In the genomic region with DNA sequence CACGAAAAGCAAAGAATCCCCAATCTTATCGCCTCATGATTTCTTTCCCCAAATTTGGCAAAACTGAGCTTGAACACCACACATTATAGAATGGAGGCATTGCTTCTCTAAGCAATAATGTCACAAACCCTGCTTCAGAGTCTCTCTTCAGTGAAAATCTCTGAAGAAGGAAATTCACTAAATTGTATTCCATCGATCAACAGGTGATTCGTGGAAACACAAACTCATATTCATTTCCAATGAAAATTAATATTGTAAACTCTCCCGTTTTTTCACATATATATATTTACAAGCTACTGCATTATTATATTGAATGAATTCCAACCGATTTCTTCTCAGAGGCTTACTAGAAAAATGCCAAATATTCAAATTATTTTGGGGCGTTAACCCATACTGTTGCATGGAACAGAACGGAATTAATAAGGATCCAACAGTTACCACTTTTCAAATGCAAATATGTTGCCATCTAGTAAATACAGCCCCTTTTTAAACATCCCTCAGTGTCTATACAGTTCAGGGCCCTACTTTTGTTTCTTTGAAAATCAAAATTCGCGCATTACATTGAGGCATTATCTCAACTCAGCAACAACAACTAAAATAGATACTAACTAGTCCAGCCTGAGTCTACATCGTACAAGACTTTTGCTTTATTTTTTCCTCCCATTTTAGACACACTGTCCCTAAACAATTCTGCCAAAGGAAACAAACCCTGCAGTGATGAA, we compare ENCODE assay signal across 9 cellular contexts. TPM values are rescaled to one million over a fixed set of nuclear protein-coding genes. Genes with fewer than 3 reads are reported as not detected.
DNase-seq lines count a peak whose midpoint lies in the region; ATAC-seq, FAIRE-seq and TF ChIP-seq lines count a peak whose summit lies in the region.
"Had no signal": no experiment of that assay in that cellular context is flagged by ENCODE, and none has a peak within 500 bp of the region (broad histone marks: within the 10 kb centered on the region; RNA-seq: fewer than 3 reads in every experiment).

No MANE protein-coding gene starts in this region.

- H3K56ac ChIP-seq in H1 (replicated peaks; ENCODE audit: insufficient read length, low read depth, low read length): no peak overlapping the region

- H4K91ac ChIP-seq in H1 (replicated peaks; ENCODE audit: insufficient read length, low read length): no peak overlapping the region

- WGBS in H1 (ENCODE audit: extremely low coverage in 1 of 2, insufficient coverage in 1 of 2, insufficient read length in 1 of 2, insufficient replicate concordance in 2 of 2, low coverage in 1 of 2, low lambda C conversion rate in 2 of 2, missing lambda C conversion rate in 1 of 2), 2 experiments: 30% methylated on average over 11 of the region's 11 CpGs; no CpG with 5 or more reads in 1 of the 2 experiments

- POLR2A ChIA-PET in A673 (lab: Charles Lee; ENCODE audit: low non-redundant PET): interaction anchor here (0.6 kb wide), 1 partner anchor 9 kb away, joined by 4 read pairs; no protein-coding TSS in a partner anchor
- POLR2A ChIA-PET in H1 (lab: Charles Lee; ENCODE audit: partially characterized antibody): interaction anchor here (0.7 to 2.7 kb wide), 9 partner anchors 10 to 279 kb away, joined by 3 to 10 read pairs (median 4); a partner anchor contains a TSS
- POLR2A ChIA-PET in naive thymus-derived CD4-positive, alpha-beta T cell (lab: Charles Lee): no interaction called here

- intact Hi-C loops in A673 (cut with micrococcal nuclease; ENCODE audit: unreplicated experiment): loop anchor here (5.0 kb wide), 1 partner anchor 169 kb away; no protein-coding TSS in a partner anchor
- intact Hi-C loops in naive thymus-derived CD4-positive, alpha-beta T cell (cut with micrococcal nuclease): loop anchor here (5.0 to 10.0 kb wide), 2 partner anchors 139 to 171 kb away; a partner anchor contains a TSS

- no peak overlapping the region for H2BK20ac ChIP-seq in H1 (ENCODE audit: low read length)

- no peak overlapping the region for H3K14ac ChIP-seq in H1 (ENCODE audit: insufficient read length)

- peaks cover 11% of the 10 kb centered on the region for H3K23me2 ChIP-seq in H1 (ENCODE audit: low read depth, low read length)

- peaks cover 5 to 25% (median 12%) of the 10 kb centered on the region in 7 donors for H3K4me1 Mint-ChIP-seq in naive thymus-derived CD4-positive, alpha-beta T cell

- BruUV-seq in A673 (replicated peaks; lab: Mats Ljungman, UMichigan): TSS peak; percentile 39

- H3K27me3 ChIP-seq in A673 (replicated peaks; ENCODE audit: insufficient read depth, low read depth, low read length, poor library complexity): no peaks in the 10 kb centered on the region
- peaks cover 0 to 4% (median 0%) of the 10 kb centered on the region in 4 experiments; a peak in 2 of 7 replicates for H3K27me3 ChIP-seq in H1 (replicated peaks in 1 of 4; ENCODE audit: control insufficient read depth in 3 of 4, extremely low read depth in 1 of 4, insufficient read depth in 3 of 4, low read length in 3 of 4)
- H3K27me3 ChIP-seq in naive thymus-derived CD4-positive, alpha-beta T cell (ENCODE audit: control insufficient read depth in 2 of 2, insufficient read depth in 2 of 2, low read length in 2 of 2): peaks cover 0 to 5% of the 10 kb centered on the region in 2 donors

- no peaks in the 10 kb centered on the region for H3K36me3 ChIP-seq in A673 (ENCODE audit: insufficient read depth, low read length, poor library complexity, severe bottlenecking)
- peaks cover 0 to 7% (median 0%) of the 10 kb centered on the region in 4 experiments; a peak in 2 of 8 replicates for H3K36me3 ChIP-seq in H1 (ENCODE audit: control insufficient read depth in 2 of 4, insufficient read depth in 4 of 4, low read length in 3 of 4)
- no peaks in the 10 kb centered on the region for H3K36me3 ChIP-seq in naive thymus-derived CD4-positive, alpha-beta T cell (ENCODE audit: control insufficient read depth in 2 of 3, insufficient read depth in 3 of 3, low read length in 3 of 3)

- TF ChIP-seq EP300 in Ishikawa (IDR thresholded peaks at IDR 0.05; ENCODE audit: borderline replicate concordance) (no peak), H1 (IDR thresholded peaks at IDR 0.05; ENCODE audit: borderline replicate concordance in 1 of 2, low read depth in 2 of 2, low read length in 2 of 2) (no peak)

- H4K5ac ChIP-seq in H1 (ENCODE audit: insufficient read length, low read depth, low read length): no peak overlapping the region

- H3K79me1 ChIP-seq in H1 (ENCODE audit: low read depth, low read length): 0 out of 2 replicates have a peak, but pooled peaks cover 3% of the 10 kb centered on the region

- H3K9me3 Mint-ChIP-seq in naive thymus-derived CD4-positive, alpha-beta T cell: peaks cover 0 to 2% (median 0%) of the 10 kb centered on the region in 11 donors

- H3K4ac ChIP-seq in H1 (replicated peaks; ENCODE audit: insufficient read length, low read depth, low read length): no peak overlapping the region

- H2BK5ac ChIP-seq in H1 (ENCODE audit: low read depth, low read length): no peak overlapping the region

- no peaks in the 10 kb centered on the region for H3K9me3 ChIP-seq in A673 (ENCODE audit: low read depth, low read length, poor library complexity, severe bottlenecking)
- H3K9me3 ChIP-seq in H1 (ENCODE audit: insufficient read depth in 2 of 2, low read depth in 1 of 2, low read length in 1 of 2): no peaks in the 10 kb centered on the region
- no peaks in the 10 kb centered on the region for H3K9me3 ChIP-seq in naive thymus-derived CD4-positive, alpha-beta T cell (ENCODE audit: control insufficient read depth in 2 of 3, low read length in 3 of 3)

- CTCF ChIA-PET in A673 (lab: Charles Lee) (no interaction called here), H1 (lab: Charles Lee; ENCODE audit: partially characterized antibody) (interaction anchor here (0.6 to 2.2 kb wide), 4 partner anchors 13 to 136 kb away, joined by 3 to 7 read pairs (median 4); a partner anchor contains a TSS)
- CTCF ChIA-PET in naive thymus-derived CD4-positive, alpha-beta T cell (lab: Charles Lee): no interaction called here

- peak overlapping the region in 2 of 4 experiments; percentile 54 to 72; a peak in 4 of 7 replicates for H3K9ac ChIP-seq in H1 (replicated peaks in 1 of 4; ENCODE audit: extremely low read depth in 1 of 4, low read depth in 3 of 4, low read length in 3 of 4)

- peaks cover 0 to 53% of the 10 kb centered on the region in 2 experiments; a peak in 3 of 4 replicates for H3K79me2 ChIP-seq in H1 (ENCODE audit: control insufficient read depth in 1 of 2, insufficient read depth in 2 of 2, low read length in 2 of 2)

- H3K18ac ChIP-seq in H1 (ENCODE audit: extremely low read depth, low read length): no peak overlapping the region

- H3K4me3 Mint-ChIP-seq in naive thymus-derived CD4-positive, alpha-beta T cell: peak overlapping the region in 9 of 10 donors; percentile 43 to 78 (median 61)

- TF ChIP-seq RAD21 in Ishikawa (IDR thresholded peaks at IDR 0.05; ENCODE audit: low read depth): no peak
- no peak for TF ChIP-seq RAD21 in H1 (IDR thresholded peaks at IDR 0.05 in 1 of 2, conservative IDR thresholded peaks at IDR 0.05 in 1 of 2; ENCODE audit: low read depth in 2 of 2, low read length in 2 of 2)

- peak overlapping the region; percentile 80 to 89 for H3K4me2 ChIP-seq in H1 (ENCODE audit: insufficient read depth in 1 of 2, low read depth in 2 of 2, low read length in 2 of 2)

- FAIRE-seq in H1 (lab: Jason Lieb, UNC): no peak
- FAIRE-seq: G401.6 had no signal

- H2BK120ac ChIP-seq in H1 (replicated peaks; ENCODE audit: low read depth, low read length): no peak overlapping the region

- no peak overlapping the region for H3K23ac ChIP-seq in H1 (ENCODE audit: insufficient read length)

- TF ChIP-seq POLR2A in H1 (IDR thresholded peaks at IDR 0.05; ENCODE audit: control extremely low read depth in 1 of 2, low read depth in 2 of 2, low read length in 2 of 2): no peak

- no peak overlapping the region for H2AK5ac ChIP-seq in H1 (ENCODE audit: low read depth, low read length)

- H3K27ac ChIP-seq in A673 (ENCODE audit: low read depth, low read length, poor library complexity, severe bottlenecking) (no peak overlapping the region), H1 (ENCODE audit: low read depth, low read length) (no peak overlapping the region)
- H3K27ac ChIP-seq in naive thymus-derived CD4-positive, alpha-beta T cell (ENCODE audit: low read depth, low read length): no peak overlapping the region

- H3K36me3 Mint-ChIP-seq in naive thymus-derived CD4-positive, alpha-beta T cell: no peaks in the 10 kb centered on the region

- H3K27me3 Mint-ChIP-seq in naive thymus-derived CD4-positive, alpha-beta T cell: peaks cover 28 to 65% (median 38%) of the 10 kb centered on the region in 5 donors

- no peak overlapping the region for H2BK15ac ChIP-seq in H1 (ENCODE audit: low read length)

- no peak for ATAC-seq in naive thymus-derived CD4-positive, alpha-beta T cell
- ATAC-seq in GM18870 (IDR thresholded peaks at IDR 0.05; ENCODE audit: unreplicated experiment): no peak

- H3K4me3 ChIP-seq in A673 (ENCODE audit: low read depth, low read length, poor library complexity, severe bottlenecking): peak overlapping the region; percentile 66
- H3K4me3 ChIP-seq in H1 (ENCODE audit: extremely low read depth in 1 of 4, insufficient read depth in 2 of 4, low read depth in 3 of 4, low read length in 4 of 4): peak overlapping the region; percentile 78 to 93 (median 84)
- no peak overlapping the region for H3K4me3 ChIP-seq in naive thymus-derived CD4-positive, alpha-beta T cell (ENCODE audit: low read length)

- H4K8ac ChIP-seq in H1 (ENCODE audit: extremely low read depth, insufficient read depth, low read length): peak overlapping the region; percentile 88; the same call in 1 of the 2 replicates

- peaks cover 4 to 7% of the 10 kb centered on the region in 2 experiments for H4K20me1 ChIP-seq in H1 (replicated peaks in 1 of 2; ENCODE audit: control insufficient read depth in 1 of 2, insufficient read depth in 2 of 2, low read length in 2 of 2)

- no peak overlapping the region for H2BK12ac ChIP-seq in H1 (ENCODE audit: low read depth, low read length)

- peaks cover 17% of the 10 kb centered on the region for H3K4me1 ChIP-seq in A673 (ENCODE audit: insufficient read depth, low read length, poor library complexity, severe bottlenecking)
- peaks cover 3 to 18% (median 8%) of the 10 kb centered on the region in 4 experiments for H3K4me1 ChIP-seq in H1 (replicated peaks in 1 of 4; ENCODE audit: control insufficient read depth in 3 of 4, insufficient read depth in 4 of 4, low read length in 3 of 4)
- peaks cover 6 to 7% of the 10 kb centered on the region in 2 donors for H3K4me1 ChIP-seq in naive thymus-derived CD4-positive, alpha-beta T cell (ENCODE audit: control insufficient read depth in 2 of 2, insufficient read depth in 2 of 2, low read length in 2 of 2)

- DNase-seq in A673 (ENCODE audit: low spot score) (no peak), H1 (ENCODE audit: low read depth in 1 of 2, low spot score in 2 of 2) (no peak), occipital lobe (lab: John Stamatoyannopoulos, UW) (no peak), activated gamma-delta T cell treated with Interleukin-2 at 50 U/mL for 16 hours (no peak), LoVo (ENCODE audit: low spot score) (no peak)
- DNase-seq in naive thymus-derived CD4-positive, alpha-beta T cell: no peak

- TF ChIP-seq CTCF in A673 (conservative IDR thresholded peaks at IDR 0.05; ENCODE audit: low read depth, low read length) (no peak), H1 (IDR thresholded peaks at IDR 0.05; ENCODE audit: control extremely low read depth in 1 of 3, insufficient read depth in 1 of 3, low read depth in 1 of 3, low read length in 3 of 3) (no peak)

- no peak overlapping the region for H2AFZ ChIP-seq in H1 (ENCODE audit: low read length)

- H3K27ac Mint-ChIP-seq in naive thymus-derived CD4-positive, alpha-beta T cell: no peak overlapping the region

RNA-seq across cellular contexts. Expression of a gene that starts 1.3 kb away (rescaled TPM):
- total RNA-seq in A673 (2021): 19.7 and 21.1 TPM in 2 replicates
- 40.8 and 43.3 TPM in 2 replicates for total RNA-seq in H1 (2021; fragmentation: NEBNext Ultra II Directional; extraction: Animal tissue kit (Norgen Biotek cat#: 25700))
- 10.4 and 14.7 TPM in 2 replicates for polyA plus RNA-seq in H1 (2011; rRNA removed)
- 18.0 TPM for polyA plus RNA-seq in H1 (2011; cell fraction: cytosol; rRNA removed)
- 20.1 TPM for polyA plus RNA-seq in H1 (2011; cell fraction: nucleus; rRNA removed)
- polyA plus RNA-seq in H1 (2012, experiment 1 of 2): 20.9 to 26.8 TPM (median 23.9 TPM) in 4 replicates
- 4.9 TPM for polyA plus RNA-seq in H1 (2012, experiment 2 of 2)
- polyA plus RNA-seq in H1 (2013, experiment 1 of 2): 14.8 TPM
- 14.9 TPM for polyA plus RNA-seq in H1 (2013, experiment 2 of 2)
- polyA minus RNA-seq in H1 (2011; rRNA and poly(A)+ RNA removed): 30.6 and 36.4 TPM in 2 replicates
- 24.3 TPM for polyA minus RNA-seq in H1 (2011; cell fraction: cytosol; rRNA and poly(A)+ RNA removed)
- 37.2 TPM for polyA minus RNA-seq in H1 (2011; cell fraction: nucleus; rRNA and poly(A)+ RNA removed)
- total RNA-seq in naive thymus-derived CD4-positive, alpha-beta T cell: 10 to 100 TPM in 1 of 5 experiments, 1 to 10 TPM in 1, under 1 TPM in 3; 0.05 to 21.0 (median 0.97) TPM
- polyA plus RNA-seq in naive thymus-derived CD4-positive, alpha-beta T cell: not detected
- 27.8 TPM for total RNA-seq in occipital lobe
